ENCODE assay signal across 16 cellular contexts in the genomic region with DNA sequence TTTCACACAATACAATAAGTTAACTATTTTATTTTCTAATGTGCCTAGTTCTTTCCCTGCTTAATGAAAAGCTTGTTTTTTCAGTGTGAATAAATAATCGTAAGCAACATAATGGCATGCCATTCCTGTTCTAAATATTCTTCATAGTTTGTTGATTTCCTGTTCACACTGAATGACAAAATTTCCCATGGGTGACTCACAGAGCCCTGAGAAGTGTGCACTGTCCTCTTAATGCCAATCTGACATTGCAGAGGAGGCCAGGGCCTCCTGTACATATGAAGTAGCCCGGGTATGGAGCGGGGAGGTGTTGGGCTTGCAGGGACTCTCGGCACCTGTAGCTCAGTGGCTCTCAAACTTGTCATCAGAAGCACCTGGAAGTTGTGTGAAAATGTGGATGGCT. TPM values are rescaled to one million over a fixed set of nuclear protein-coding genes. Genes with fewer than 3 reads are reported as not detected.
"Had no signal": no experiment of that assay in that cellular context is flagged by ENCODE, and none has a peak within 500 bp of the region (broad histone marks: within the 10 kb centered on the region; RNA-seq: fewer than 3 reads in every experiment).

No MANE protein-coding gene starts in this region.

- H3K9me3 ChIP-seq: ovary, thyroid gland, vagina had no signal

- H3K27me3 ChIP-seq: neural progenitor cell, ovary, thyroid gland, vagina had no signal

- DNase-seq: activated CD4-positive, alpha-beta T cell treated with anti-CD3 and anti-CD28 coated beads for 36 hours; activated CD8-positive, alpha-beta memory T cell treated with anti-CD3 and anti-CD28 coated beads, Interleukin-2, amount 50 U/mL, for 4 hours; activated CD8-positive, alpha-beta T cell treated with anti-CD3 and anti-CD28 coated beads for 36 hours; activated gamma-delta T cell; activated T-cell treated with anti-CD3 and anti-CD28 coated beads, Interleukin-2, amount 50 U/mL, for 48 hours; anterior cingulate cortex; cerebellar nuclear complex; effector memory CD8-positive, alpha-beta T cell; ovary; stimulated activated CD4-positive, alpha-beta T cell treated with anti-CD3 and anti-CD28 coated beads, Interleukin-12 subunit alpha, Interleukin-12 subunit beta, amount 100 ng/mL, for 4 hours; stimulated activated CD4-positive, alpha-beta T cell treated with anti-CD3 and anti-CD28 coated beads, Interleukin-2, amount 100 ng/mL, for 24 hours; thyroid gland had no signal

- H3K36me3 ChIP-seq: neural progenitor cell, ovary, thyroid gland, vagina had no signal

- H3K9ac ChIP-seq: neural progenitor cell had no signal

- H3K4me3 ChIP-seq: lung, neural progenitor cell, ovary, thyroid gland, vagina had no signal

- ATAC-seq: activated CD4-positive, alpha-beta T cell treated with anti-CD3 and anti-CD28 coated beads for 36 hours; activated CD8-positive, alpha-beta T cell treated with anti-CD3 and anti-CD28 coated beads for 36 hours; effector memory CD8-positive, alpha-beta T cell; stimulated activated effector memory CD8-positive, alpha-beta T cell treated with anti-CD3 and anti-CD28 coated beads, Interleukin-12 subunit alpha, Interleukin-12 subunit beta, amount 100 ng/mL, for 72 hours had no signal

- H3K4me1 ChIP-seq: neural progenitor cell, thyroid gland, vagina had no signal

RNA-seq across cellular contexts. Expression of gene CCR3, which starts 24.3 kb away (rescaled TPM):
- polyA plus RNA-seq: ovary had no signal
